ENCODE assay signal across 8 cellular contexts in genomic region chr3:40524571-40525285, GRCh38. TPM values are rescaled to one million over a fixed set of nuclear protein-coding genes. Genes with fewer than 3 reads are reported as not detected.
DNase-seq lines count a peak whose midpoint lies in the region; ATAC-seq and TF ChIP-seq lines count a peak whose summit lies in the region.

Gene ZNF621, plus strand, starts transcription at chr3:40524960. Its CDS starts 881 bp downstream, at chr3:40525841.

- no TSS peak for BruUV-seq in Calu3 (replicated peaks; lab: Mats Ljungman, UMichigan)

- H3K4me3 ChIP-seq in OCI-LY3 (ENCODE audit: low read length): peak within 1 kb of the TSS; percentile 82

- H3K27ac Mint-ChIP-seq in Calu3 (ENCODE audit: unreplicated experiment): peak within 1 kb of the TSS; percentile 97

- peaks cover 12% of the 10 kb centered on the region for H3K4me1 Mint-ChIP-seq in Calu3 (ENCODE audit: low read depth, unreplicated experiment)

- H3K4me1 ChIP-seq in OCI-LY3 (ENCODE audit: low read length): peaks cover 12% of the 10 kb centered on the region

- intact Hi-C loops in Calu3 (cut with micrococcal nuclease; ENCODE audit: unreplicated experiment): loop anchor here (2.0 kb wide), 2 partner anchors 18 to 48 kb away; partner anchors contain the start of genes ZNF619 and ZNF620

- ATAC-seq in GM19468 (IDR thresholded peaks at IDR 0.05; ENCODE audit: extremely low read depth, unreplicated experiment): peak; percentile 95

- peaks cover 23% of the 10 kb centered on the region for H3K36me3 ChIP-seq in OCI-LY3 (replicated peaks; ENCODE audit: low read depth, low read length)

- no peak for TF ChIP-seq CTCF in Calu3 (IDR thresholded peaks at IDR 0.05; ENCODE audit: unreplicated experiment)
- no peak; the same call in 1 of the 2 replicates for TF ChIP-seq CTCF in OCI-LY3 (IDR thresholded peaks at IDR 0.05; ENCODE audit: low read depth, low read length)

- no peaks in the 10 kb centered on the region for H3K27me3 Mint-ChIP-seq in Calu3 (ENCODE audit: unreplicated experiment)

- peak within 1 kb of the TSS; percentile 97 for H3K4me3 Mint-ChIP-seq in Calu3 (ENCODE audit: low read depth, unreplicated experiment)

- H4K20me1 ChIP-seq in OCI-LY3 (ENCODE audit: insufficient read depth, low read length): no peaks in the 10 kb centered on the region

- H2AFZ ChIP-seq in OCI-LY3 (ENCODE audit: low read depth, low read length): peak within 1 kb of the TSS; percentile 95

- peak within 1 kb of the TSS; percentile 94 for H3K4me2 ChIP-seq in OCI-LY3 (ENCODE audit: low read length)

- CTCF ChIA-PET in Calu3 (lab: Charles Lee): interaction anchor here (1.1 kb wide), 1 partner anchor 19 kb away, joined by 6 read pairs; the partner anchor contains the start of gene ZNF620

- H3K9ac ChIP-seq in OCI-LY3 (ENCODE audit: low read length): peak within 1 kb of the TSS; percentile 75

- DNase-seq in Calu3 (peak; percentile 92), HS-27A (ENCODE audit: low read depth) (peak; percentile 59), activated T-cell treated with anti-CD3 and anti-CD28 coated beads for 24 hours (ENCODE audit: low read depth) (peak; percentile 79), epithelial cell of prostate (ENCODE audit: low read depth, low spot score) (peak; percentile 12), mucosa of gallbladder (ENCODE audit: low spot score) (peak; percentile 88)
- DNase-seq in stimulated activated CD8-positive, alpha-beta memory T cell treated with anti-CD3 and anti-CD28 coated beads, Interleukin-4, amount 100 ng/mL, for 4 hours (ENCODE audit: low read depth in 2 of 2, low spot score in 1 of 2): peak; percentile 59 to 71

- H3K27me3 ChIP-seq in OCI-LY3 (ENCODE audit: low read depth, low read length): no peaks in the 10 kb centered on the region

- H3K79me2 ChIP-seq in OCI-LY3 (ENCODE audit: low read length): peaks cover 11% of the 10 kb centered on the region

- no peaks in the 10 kb centered on the region for H3K9me3 ChIP-seq in OCI-LY3 (ENCODE audit: insufficient read depth, low read length)

- H3K27ac ChIP-seq in OCI-LY3 (ENCODE audit: low read length) (peak within 1 kb of the TSS; percentile 15), epithelial cell of prostate (peak within 1 kb of the TSS; percentile 72)

- H3K9me3 Mint-ChIP-seq in Calu3 (ENCODE audit: low read depth, unreplicated experiment): no peaks in the 10 kb centered on the region

- peaks cover 35% of the 10 kb centered on the region for H3K36me3 Mint-ChIP-seq in Calu3 (ENCODE audit: insufficient read depth, unreplicated experiment)

RNA-seq across cellular contexts. Expression of gene ZNF621, which starts in this region (rescaled TPM):
- total RNA-seq in Calu3 (2022) (21.1 and 22.2 TPM in 2 replicates), mucosa of gallbladder (18.9 TPM)

Comparison
In these comparisons a context has a peak if more than half of its experiments do, and no peak if none do; other contexts are left out.
1. Peak in every context shown above with its lines: DNase-seq, ATAC-seq, H3K4me3 ChIP-seq and H3K27ac ChIP-seq.
2. DNase-seq: peak in every context shown above with its lines; median percentile 92 in Calu3; 88 in mucosa of gallbladder; 79 in activated T-cell treated with anti-CD3 and anti-CD28 coated beads for 24 hours; 65 in stimulated activated CD8-positive, alpha-beta memory T cell treated with anti-CD3 and anti-CD28 coated beads, Interleukin-4, amount 100 ng/mL, for 4 hours; 59 in HS-27A; 12 in epithelial cell of prostate.